27 cellular contexts compared by ENCODE assay signal in the genomic region with DNA sequence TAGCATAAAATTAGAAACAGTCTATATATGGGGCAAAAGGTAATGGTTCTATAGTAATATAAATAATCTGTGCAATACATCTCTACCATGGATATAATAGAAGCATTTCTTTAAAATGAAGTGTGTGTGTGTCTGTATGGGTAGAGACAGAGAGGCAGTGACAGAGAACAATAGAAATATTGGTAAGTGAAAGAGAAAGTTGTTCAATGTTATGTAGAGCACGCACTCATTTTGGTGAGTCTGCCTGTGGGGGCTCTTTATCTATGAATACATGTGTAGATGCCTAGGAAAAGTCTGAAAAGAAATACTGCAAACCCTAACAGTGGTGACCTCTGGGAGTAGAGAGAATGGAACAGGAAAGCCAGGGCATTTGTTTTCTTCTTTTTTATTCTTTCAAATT.
"Had no signal": no experiment of that assay in that cellular context is flagged by ENCODE, and none has a peak within 500 bp of the region (broad histone marks: within the 10 kb centered on the region; RNA-seq: fewer than 3 reads in every experiment).

No MANE protein-coding gene starts in this region.

- H3K27me3 ChIP-seq: brain microvascular endothelial cell, MG63, SJCRH30 had no signal

- DNase-seq: activated CD4-positive, alpha-beta memory T cell treated with anti-CD3 and anti-CD28 coated beads, Interleukin-2, amount 10 ng/mL, durations not matched to agents 7 days and 5 days; activated CD4-positive, alpha-beta T cell treated with anti-CD3 and anti-CD28 coated beads for 36 hours; activated CD4-positive, alpha-beta T cell treated with anti-CD3 and anti-CD28 coated beads, Interleukin-2, amount 50 U/mL, for 1 hour; activated CD8-positive, alpha-beta memory T cell treated with anti-CD3 and anti-CD28 coated beads for 24 hours; activated CD8-positive, alpha-beta memory T cell treated with anti-CD3 and anti-CD28 coated beads, Interleukin-2, amount 10 ng/mL, durations not matched to agents 7 days and 5 days; activated CD8-positive, alpha-beta memory T cell treated with anti-CD3 and anti-CD28 coated beads, Interleukin-2, amount 50 U/mL, for 48 hours; activated effector memory CD4-positive, alpha-beta T cell treated with Interleukin-2 at 50 U/mL for 16 hours; activated naive CD4-positive, alpha-beta T cell treated with anti-CD3 and anti-CD28 coated beads, Interleukin-2, amount 50 U/mL, for 16 hours; activated naive CD8-positive, alpha-beta T cell treated with anti-CD3 and anti-CD28 coated beads for 36 hours; activated T-cell treated with anti-CD3 and anti-CD28 coated beads, Interleukin-2, amount 50 U/mL, for 48 hours; amniotic stem cell; aorta; brain microvascular endothelial cell; central memory CD4-positive, alpha-beta T cell; Karpas-422; MG63; NCI-H1092; NCI-H1436 treated with DMSO at 0.1 percent for 48 hours; NCI-H1694 treated with DMSO at 0.1 percent for 48 hours; NCI-H2029; NCI-H345; NCI-H524 treated with DMSO at 0.1 percent for 48 hours; SHP77; SJCRH30 had no signal

- H3K4me1 ChIP-seq: SJCRH30 had no signal

- ATAC-seq: activated CD4-positive, alpha-beta T cell treated with anti-CD3 and anti-CD28 coated beads for 36 hours; activated CD4-positive, CD25-positive, alpha-beta regulatory T cell treated with anti-CD3 and anti-CD28 coated beads, Interleukin-2, amount 50 U/mL, for 24 hours; activated CD8-positive, alpha-beta memory T cell treated with anti-CD3 and anti-CD28 coated beads, Interleukin-2, amount 10 ng/mL, durations not matched to agents 7 days and 5 days; WTC11 had no signal

- H3K27ac ChIP-seq: brain microvascular endothelial cell, SJCRH30, SK-N-MC had no signal

- H3K4me3 ChIP-seq: MG63, SJCRH30, SK-N-MC had no signal

- H3K36me3 ChIP-seq: brain microvascular endothelial cell, MG63, SJCRH30 had no signal

- H3K9me3 ChIP-seq: MG63, SJCRH30 had no signal
